1 cellular context compared by ENCODE assay signal in the genomic region with DNA sequence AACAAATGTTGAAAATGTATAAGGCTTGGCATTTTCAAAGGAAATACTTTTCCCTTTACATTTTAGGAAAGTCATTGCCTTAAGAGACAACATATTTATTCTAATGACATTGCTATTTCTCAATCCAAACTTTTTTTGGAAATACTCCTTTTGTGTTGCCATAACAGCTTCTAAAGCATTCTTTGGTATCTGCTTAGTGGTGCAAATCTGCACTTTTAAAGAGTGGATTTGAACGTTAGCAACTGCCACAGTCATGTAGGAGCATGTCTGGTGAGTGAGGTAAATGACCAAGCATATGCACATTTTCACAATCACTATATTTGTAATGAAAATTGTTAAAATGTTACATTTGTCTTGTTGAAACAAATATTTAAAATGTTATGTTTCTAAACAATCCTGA.
TF ChIP-seq lines count a peak whose summit lies in the region.

No MANE protein-coding gene starts in this region.

TF ChIP-seq in SK-N-SH treated with all-trans-retinoic acid at 6 μM for 48 hours, 23 proteins besides CTCF, POLR2A, EP300 and RAD21 (continued from another document):
- TF ChIP-seq POU6F1 (CRISPR knock-in tag; IDR thresholded peaks at IDR 0.05; ENCODE audit: borderline replicate concordance, low read depth): no peak
- no peak for TF ChIP-seq ZNF565 (CRISPR knock-in tag; conservative IDR thresholded peaks at IDR 0.05; ENCODE audit: low read depth)
- TF ChIP-seq PPARA (CRISPR knock-in tag; IDR thresholded peaks at IDR 0.05; ENCODE audit: borderline replicate concordance): no peak
- TF ChIP-seq ZFP30 (CRISPR knock-in tag; IDR thresholded peaks at IDR 0.05): no peak
- no peak for TF ChIP-seq OSR1 (CRISPR knock-in tag; IDR thresholded peaks at IDR 0.05)
- TF ChIP-seq ZNF8 (CRISPR knock-in tag; IDR thresholded peaks at IDR 0.05): no peak
- TF ChIP-seq, protein P1, sequence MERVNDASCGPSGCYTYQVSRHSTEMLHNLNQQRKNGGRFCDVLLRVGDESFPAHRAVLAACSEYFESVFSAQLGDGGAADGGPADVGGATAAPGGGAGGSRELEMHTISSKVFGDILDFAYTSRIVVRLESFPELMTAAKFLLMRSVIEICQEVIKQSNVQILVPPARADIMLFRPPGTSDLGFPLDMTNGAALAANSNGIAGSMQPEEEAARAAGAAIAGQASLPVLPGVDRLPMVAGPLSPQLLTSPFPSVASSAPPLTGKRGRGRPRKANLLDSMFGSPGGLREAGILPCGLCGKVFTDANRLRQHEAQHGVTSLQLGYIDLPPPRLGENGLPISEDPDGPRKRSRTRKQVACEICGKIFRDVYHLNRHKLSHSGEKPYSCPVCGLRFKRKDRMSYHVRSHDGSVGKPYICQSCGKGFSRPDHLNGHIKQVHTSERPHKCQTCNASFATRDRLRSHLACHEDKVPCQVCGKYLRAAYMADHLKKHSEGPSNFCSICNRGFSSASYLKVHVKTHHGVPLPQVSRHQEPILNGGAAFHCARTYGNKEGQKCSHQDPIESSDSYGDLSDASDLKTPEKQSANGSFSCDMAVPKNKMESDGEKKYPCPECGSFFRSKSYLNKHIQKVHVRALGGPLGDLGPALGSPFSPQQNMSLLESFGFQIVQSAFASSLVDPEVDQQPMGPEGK (CRISPR knock-in tag; IDR thresholded peaks at IDR 0.05; ENCODE audit: borderline replicate concordance): no peak
- TF ChIP-seq GLIS3 (CRISPR knock-in tag; IDR thresholded peaks at IDR 0.05): no peak
